In the genomic region with DNA sequence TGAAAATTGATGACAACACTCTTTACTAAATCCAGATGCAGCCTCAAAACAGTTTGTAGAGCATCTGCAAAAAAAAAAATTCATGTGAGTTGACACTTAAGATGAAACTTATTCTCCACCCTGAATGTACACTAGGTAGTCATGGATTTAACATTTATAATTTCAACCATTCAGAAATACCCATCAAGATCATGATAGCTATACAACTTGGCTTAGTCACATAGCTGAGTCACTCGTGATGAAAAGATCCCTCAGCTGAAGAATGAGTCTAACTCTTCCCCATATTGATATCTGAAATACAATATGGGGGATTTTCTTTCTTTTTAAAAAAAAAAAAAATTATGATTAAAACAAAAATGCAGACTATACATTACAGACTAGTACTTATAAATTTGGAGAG, we compare ENCODE assay signal across 1 cellular context.
TF ChIP-seq lines count a peak whose summit lies in the region.

No MANE protein-coding gene starts in this region.

TF ChIP-seq in SK-N-SH treated with all-trans-retinoic acid at 6 μM for 48 hours, 23 proteins besides CTCF, POLR2A, EP300 and RAD21 (continued from another document):
- no peak for TF ChIP-seq TOX (CRISPR knock-in tag; IDR thresholded peaks at IDR 0.05; ENCODE audit: borderline replicate concordance)
- TF ChIP-seq BACH2 (CRISPR knock-in tag; IDR thresholded peaks at IDR 0.05; ENCODE audit: borderline replicate concordance) = no peak
- no peak for TF ChIP-seq ZNF8 (CRISPR knock-in tag; IDR thresholded peaks at IDR 0.05)
